ENCODE assay signal across 2 cellular contexts in the genomic region with DNA sequence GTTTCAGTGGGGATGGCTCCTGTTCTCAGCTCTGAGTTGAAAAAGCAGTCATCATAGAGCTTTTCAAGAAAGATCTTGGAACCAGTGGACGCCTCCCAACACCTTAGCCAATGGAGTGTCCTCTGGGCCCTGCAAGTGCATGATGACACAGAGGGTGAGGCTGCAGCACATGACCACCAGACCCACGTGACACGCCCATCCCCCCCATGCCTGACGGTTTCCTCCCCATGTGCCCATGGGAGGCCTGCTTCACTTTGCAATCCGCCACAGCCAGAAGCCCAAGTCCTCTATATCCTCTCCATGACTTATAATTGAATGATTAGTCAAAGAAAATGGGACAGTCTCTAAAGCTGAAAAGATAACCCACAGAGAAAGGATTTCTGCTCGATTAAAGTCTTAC.
TF ChIP-seq lines count a peak whose summit lies in the region.

No MANE protein-coding gene starts in this region.

TF ChIP-seq in Ishikawa, 13 proteins besides CTCF, POLR2A, EP300 and RAD21:
- TF ChIP-seq, protein P1, sequence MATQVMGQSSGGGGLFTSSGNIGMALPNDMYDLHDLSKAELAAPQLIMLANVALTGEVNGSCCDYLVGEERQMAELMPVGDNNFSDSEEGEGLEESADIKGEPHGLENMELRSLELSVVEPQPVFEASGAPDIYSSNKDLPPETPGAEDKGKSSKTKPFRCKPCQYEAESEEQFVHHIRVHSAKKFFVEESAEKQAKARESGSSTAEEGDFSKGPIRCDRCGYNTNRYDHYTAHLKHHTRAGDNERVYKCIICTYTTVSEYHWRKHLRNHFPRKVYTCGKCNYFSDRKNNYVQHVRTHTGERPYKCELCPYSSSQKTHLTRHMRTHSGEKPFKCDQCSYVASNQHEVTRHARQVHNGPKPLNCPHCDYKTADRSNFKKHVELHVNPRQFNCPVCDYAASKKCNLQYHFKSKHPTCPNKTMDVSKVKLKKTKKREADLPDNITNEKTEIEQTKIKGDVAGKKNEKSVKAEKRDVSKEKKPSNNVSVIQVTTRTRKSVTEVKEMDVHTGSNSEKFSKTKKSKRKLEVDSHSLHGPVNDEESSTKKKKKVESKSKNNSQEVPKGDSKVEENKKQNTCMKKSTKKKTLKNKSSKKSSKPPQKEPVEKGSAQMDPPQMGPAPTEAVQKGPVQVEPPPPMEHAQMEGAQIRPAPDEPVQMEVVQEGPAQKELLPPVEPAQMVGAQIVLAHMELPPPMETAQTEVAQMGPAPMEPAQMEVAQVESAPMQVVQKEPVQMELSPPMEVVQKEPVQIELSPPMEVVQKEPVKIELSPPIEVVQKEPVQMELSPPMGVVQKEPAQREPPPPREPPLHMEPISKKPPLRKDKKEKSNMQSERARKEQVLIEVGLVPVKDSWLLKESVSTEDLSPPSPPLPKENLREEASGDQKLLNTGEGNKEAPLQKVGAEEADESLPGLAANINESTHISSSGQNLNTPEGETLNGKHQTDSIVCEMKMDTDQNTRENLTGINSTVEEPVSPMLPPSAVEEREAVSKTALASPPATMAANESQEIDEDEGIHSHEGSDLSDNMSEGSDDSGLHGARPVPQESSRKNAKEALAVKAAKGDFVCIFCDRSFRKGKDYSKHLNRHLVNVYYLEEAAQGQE (IDR thresholded peaks at IDR 0.05; ENCODE audit: low read depth) = no peak
- TF ChIP-seq, protein P2, sequence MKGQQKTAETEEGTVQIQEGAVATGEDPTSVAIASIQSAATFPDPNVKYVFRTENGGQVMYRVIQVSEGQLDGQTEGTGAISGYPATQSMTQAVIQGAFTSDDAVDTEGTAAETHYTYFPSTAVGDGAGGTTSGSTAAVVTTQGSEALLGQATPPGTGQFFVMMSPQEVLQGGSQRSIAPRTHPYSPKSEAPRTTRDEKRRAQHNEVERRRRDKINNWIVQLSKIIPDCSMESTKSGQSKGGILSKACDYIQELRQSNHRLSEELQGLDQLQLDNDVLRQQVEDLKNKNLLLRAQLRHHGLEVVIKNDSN (IDR thresholded peaks at IDR 0.05) = peak; percentile 60

TF ChIP-seq in K562, 482 proteins besides CTCF, POLR2A, EP300 and RAD21 (continued from another document and continues in another):
- TF ChIP-seq, protein P3, sequence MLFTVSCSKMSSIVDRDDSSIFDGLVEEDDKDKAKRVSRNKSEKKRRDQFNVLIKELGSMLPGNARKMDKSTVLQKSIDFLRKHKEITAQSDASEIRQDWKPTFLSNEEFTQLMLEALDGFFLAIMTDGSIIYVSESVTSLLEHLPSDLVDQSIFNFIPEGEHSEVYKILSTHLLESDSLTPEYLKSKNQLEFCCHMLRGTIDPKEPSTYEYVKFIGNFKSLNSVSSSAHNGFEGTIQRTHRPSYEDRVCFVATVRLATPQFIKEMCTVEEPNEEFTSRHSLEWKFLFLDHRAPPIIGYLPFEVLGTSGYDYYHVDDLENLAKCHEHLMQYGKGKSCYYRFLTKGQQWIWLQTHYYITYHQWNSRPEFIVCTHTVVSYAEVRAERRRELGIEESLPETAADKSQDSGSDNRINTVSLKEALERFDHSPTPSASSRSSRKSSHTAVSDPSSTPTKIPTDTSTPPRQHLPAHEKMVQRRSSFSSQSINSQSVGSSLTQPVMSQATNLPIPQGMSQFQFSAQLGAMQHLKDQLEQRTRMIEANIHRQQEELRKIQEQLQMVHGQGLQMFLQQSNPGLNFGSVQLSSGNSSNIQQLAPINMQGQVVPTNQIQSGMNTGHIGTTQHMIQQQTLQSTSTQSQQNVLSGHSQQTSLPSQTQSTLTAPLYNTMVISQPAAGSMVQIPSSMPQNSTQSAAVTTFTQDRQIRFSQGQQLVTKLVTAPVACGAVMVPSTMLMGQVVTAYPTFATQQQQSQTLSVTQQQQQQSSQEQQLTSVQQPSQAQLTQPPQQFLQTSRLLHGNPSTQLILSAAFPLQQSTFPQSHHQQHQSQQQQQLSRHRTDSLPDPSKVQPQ (CRISPR knock-in tag; IDR thresholded peaks at IDR 0.05; ENCODE audit: borderline replicate concordance) = no peak
- TF ChIP-seq JUND (IDR thresholded peaks at IDR 0.05; ENCODE audit: borderline replicate concordance, low read depth, low read length) = 0 out of 2 replicates have a peak, but pooled peaks have one; percentile 19
- TF ChIP-seq JUND (tag; IDR thresholded peaks at IDR 0.05; ENCODE audit: borderline replicate concordance, low read depth, low read length) = no peak
- peak; percentile 92 for TF ChIP-seq L3MBTL2 (IDR thresholded peaks at IDR 0.05)
- TF ChIP-seq SMAD4 (CRISPR knock-in tag; conservative IDR thresholded peaks at IDR 0.05) = 0 out of 2 replicates have a peak, but pooled peaks have one; percentile 19
- TF ChIP-seq SOX6 (IDR thresholded peaks at IDR 0.05) = no peak
- TF ChIP-seq, protein P4, sequence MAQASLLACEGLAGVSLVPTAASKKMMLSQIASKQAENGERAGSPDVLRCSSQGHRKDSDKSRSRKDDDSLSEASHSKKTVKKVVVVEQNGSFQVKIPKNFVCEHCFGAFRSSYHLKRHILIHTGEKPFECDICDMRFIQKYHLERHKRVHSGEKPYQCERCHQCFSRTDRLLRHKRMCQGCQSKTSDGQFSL (CRISPR knock-in tag; IDR thresholded peaks at IDR 0.05) = peak; percentile 50; the same call in 1 of the 2 replicates
- TF ChIP-seq, protein P4 (tag; IDR thresholded peaks at IDR 0.05) = no peak
- peak; percentile 56; the same call in 1 of the 2 replicates for TF ChIP-seq BHLHE40 (IDR thresholded peaks at IDR 0.05; ENCODE audit: low read length)
- TF ChIP-seq MYC (IDR thresholded peaks at IDR 0.05; ENCODE audit: low read depth, low read length) = 0 out of 2 replicates have a peak, but pooled peaks have one; percentile 25
- no peak for TF ChIP-seq MYC (CRISPR knock-in tag; IDR thresholded peaks at IDR 0.05; ENCODE audit: borderline replicate concordance, low read depth)
- TF ChIP-seq, protein P2 (CRISPR knock-in tag; IDR thresholded peaks at IDR 0.05) = peak; percentile 96
- TF ChIP-seq, protein P5, sequence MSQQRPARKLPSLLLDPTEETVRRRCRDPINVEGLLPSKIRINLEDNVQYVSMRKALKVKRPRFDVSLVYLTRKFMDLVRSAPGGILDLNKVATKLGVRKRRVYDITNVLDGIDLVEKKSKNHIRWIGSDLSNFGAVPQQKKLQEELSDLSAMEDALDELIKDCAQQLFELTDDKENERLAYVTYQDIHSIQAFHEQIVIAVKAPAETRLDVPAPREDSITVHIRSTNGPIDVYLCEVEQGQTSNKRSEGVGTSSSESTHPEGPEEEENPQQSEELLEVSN (IDR thresholded peaks at IDR 0.05; ENCODE audit: borderline replicate concordance in 1 of 2, extremely low read depth in 1 of 2, insufficient read depth in 1 of 2, insufficient read length in 1 of 2, low read depth in 1 of 2, low read length in 1 of 2, poor library complexity in 1 of 2, severe bottlenecking in 1 of 2) = peak in 1 of 2 experiments; percentile 61
- TF ChIP-seq, protein P6, sequence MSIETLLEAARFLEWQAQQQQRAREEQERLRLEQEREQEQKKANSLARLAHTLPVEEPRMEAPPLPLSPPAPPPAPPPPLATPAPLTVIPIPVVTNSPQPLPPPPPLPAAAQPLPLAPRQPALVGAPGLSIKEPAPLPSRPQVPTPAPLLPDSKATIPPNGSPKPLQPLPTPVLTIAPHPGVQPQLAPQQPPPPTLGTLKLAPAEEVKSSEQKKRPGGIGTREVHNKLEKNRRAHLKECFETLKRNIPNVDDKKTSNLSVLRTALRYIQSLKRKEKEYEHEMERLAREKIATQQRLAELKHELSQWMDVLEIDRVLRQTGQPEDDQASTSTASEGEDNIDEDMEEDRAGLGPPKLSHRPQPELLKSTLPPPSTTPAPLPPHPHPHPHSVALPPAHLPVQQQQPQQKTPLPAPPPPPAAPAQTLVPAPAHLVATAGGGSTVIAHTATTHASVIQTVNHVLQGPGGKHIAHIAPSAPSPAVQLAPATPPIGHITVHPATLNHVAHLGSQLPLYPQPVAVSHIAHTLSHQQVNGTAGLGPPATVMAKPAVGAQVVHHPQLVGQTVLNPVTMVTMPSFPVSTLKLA (conservative IDR thresholded peaks at IDR 0.05) = 0 out of 4 replicates have a peak, but pooled peaks of 1 of the 2 experiments have one; percentile 25
- TF ChIP-seq, protein P7, sequence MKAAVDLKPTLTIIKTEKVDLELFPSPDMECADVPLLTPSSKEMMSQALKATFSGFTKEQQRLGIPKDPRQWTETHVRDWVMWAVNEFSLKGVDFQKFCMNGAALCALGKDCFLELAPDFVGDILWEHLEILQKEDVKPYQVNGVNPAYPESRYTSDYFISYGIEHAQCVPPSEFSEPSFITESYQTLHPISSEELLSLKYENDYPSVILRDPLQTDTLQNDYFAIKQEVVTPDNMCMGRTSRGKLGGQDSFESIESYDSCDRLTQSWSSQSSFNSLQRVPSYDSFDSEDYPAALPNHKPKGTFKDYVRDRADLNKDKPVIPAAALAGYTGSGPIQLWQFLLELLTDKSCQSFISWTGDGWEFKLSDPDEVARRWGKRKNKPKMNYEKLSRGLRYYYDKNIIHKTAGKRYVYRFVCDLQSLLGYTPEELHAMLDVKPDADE (conservative IDR thresholded peaks at IDR 0.05; ENCODE audit: control insufficient read depth, low read depth, low read length) = no peak
- TF ChIP-seq, protein P8, sequence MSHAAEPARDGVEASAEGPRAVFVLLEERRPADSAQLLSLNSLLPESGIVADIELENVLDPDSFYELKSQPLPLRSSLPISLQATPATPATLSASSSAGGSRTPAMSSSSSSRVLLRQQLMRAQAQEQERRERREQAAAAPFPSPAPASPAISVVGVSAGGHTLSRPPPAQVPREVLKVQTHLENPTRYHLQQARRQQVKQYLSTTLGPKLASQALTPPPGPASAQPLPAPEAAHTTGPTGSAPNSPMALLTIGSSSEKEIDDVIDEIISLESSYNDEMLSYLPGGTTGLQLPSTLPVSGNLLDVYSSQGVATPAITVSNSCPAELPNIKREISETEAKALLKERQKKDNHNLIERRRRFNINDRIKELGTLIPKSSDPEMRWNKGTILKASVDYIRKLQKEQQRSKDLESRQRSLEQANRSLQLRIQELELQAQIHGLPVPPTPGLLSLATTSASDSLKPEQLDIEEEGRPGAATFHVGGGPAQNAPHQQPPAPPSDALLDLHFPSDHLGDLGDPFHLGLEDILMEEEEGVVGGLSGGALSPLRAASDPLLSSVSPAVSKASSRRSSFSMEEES (CRISPR knock-in tag; IDR thresholded peaks at IDR 0.05) = peak; percentile 57; the same call in 1 of the 2 replicates
